ENCODE assay signal across 26 cellular contexts in genomic region chr19:40736661-40737060, GRCh38. TPM values are rescaled to one million over a fixed set of nuclear protein-coding genes. Genes with fewer than 3 reads are reported as not detected.
"Had no signal": no experiment of that assay in that cellular context is flagged by ENCODE, and none has a peak within 500 bp of the region (broad histone marks: within the 10 kb centered on the region; RNA-seq: fewer than 3 reads in every experiment).

No MANE protein-coding gene starts in this region.

- ATAC-seq: gastrocnemius medialis; left cardiac atrium; naive thymus-derived CD4-positive, alpha-beta T cell; stimulated activated effector memory CD8-positive, alpha-beta T cell treated with anti-CD3 and anti-CD28 coated beads, Interleukin-12 subunit alpha, Interleukin-12 subunit beta, amount 100 ng/mL, for 72 hours; stimulated activated naive CD8-positive, alpha-beta T cell treated with anti-CD3 and anti-CD28 coated beads, Interleukin-15, Interleukin-2, amounts not matched to agents 100 U/mL and 50 U/mL, for 24 hours had no signal

- H3K9me3 ChIP-seq: gastrocnemius medialis, prostate gland, right lobe of liver, suprapubic skin, thyroid gland, upper lobe of right lung had no signal

- H3K79me2 ChIP-seq: parathyroid adenoma had no signal

- H3K27ac Mint-ChIP-seq: endodermal cell; naive thymus-derived CD4-positive, alpha-beta T cell; nephron progenitor cell; stimulated activated effector memory CD8-positive, alpha-beta T cell treated with anti-CD3 and anti-CD28 coated beads, Interleukin-12 subunit alpha, Interleukin-12 subunit beta, amount 100 ng/mL, for 72 hours had no signal

- H3K27ac ChIP-seq: gastrocnemius medialis, parathyroid adenoma, prostate gland, right lobe of liver, suprapubic skin, thyroid gland had no signal

- DNase-seq: effector CD4-positive, alpha-beta T cell; endodermal cell; gastrocnemius medialis; left cardiac atrium; left ventricle myocardium superior; mammary epithelial cell; naive thymus-derived CD4-positive, alpha-beta T cell; nephron progenitor cell; right lobe of liver; stimulated activated CD4-positive, alpha-beta T cell treated with anti-CD3 and anti-CD28 coated beads, Interleukin-4, amount 100 ng/mL, for 1 hour; stimulated activated CD8-positive, alpha-beta memory T cell treated with anti-CD3 and anti-CD28 coated beads, Interleukin-4, amount 100 ng/mL, for 48 hours; stimulated activated naive CD8-positive, alpha-beta T cell treated with anti-CD3 and anti-CD28 coated beads, Interleukin-15, Interleukin-2, amounts not matched to agents 100 U/mL and 50 U/mL, for 24 hours had no signal

- H3K27me3 Mint-ChIP-seq: naive thymus-derived CD4-positive, alpha-beta T cell had no signal

- H3K9me3 Mint-ChIP-seq: endodermal cell; naive thymus-derived CD4-positive, alpha-beta T cell; nephron progenitor cell; stimulated activated effector memory CD8-positive, alpha-beta T cell treated with anti-CD3 and anti-CD28 coated beads, Interleukin-12 subunit alpha, Interleukin-12 subunit beta, amount 100 ng/mL, for 72 hours had no signal

- H3K4me1 Mint-ChIP-seq: endodermal cell; stimulated activated effector memory CD8-positive, alpha-beta T cell treated with anti-CD3 and anti-CD28 coated beads, Interleukin-12 subunit alpha, Interleukin-12 subunit beta, amount 100 ng/mL, for 72 hours had no signal

- H3K4me1 ChIP-seq: parathyroid adenoma, prostate gland, thyroid gland had no signal

- H3K4me3 Mint-ChIP-seq: endodermal cell; naive thymus-derived CD4-positive, alpha-beta T cell; nephron progenitor cell; stimulated activated effector memory CD8-positive, alpha-beta T cell treated with anti-CD3 and anti-CD28 coated beads, Interleukin-12 subunit alpha, Interleukin-12 subunit beta, amount 100 ng/mL, for 72 hours had no signal

- H2AFZ ChIP-seq: parathyroid adenoma had no signal

- H3K4me3 ChIP-seq: coronary artery, gastrocnemius medialis, prostate gland, right lobe of liver, suprapubic skin, thyroid gland, upper lobe of right lung had no signal

- H3K27me3 ChIP-seq: gastrocnemius medialis, right lobe of liver, suprapubic skin, thyroid gland, upper lobe of right lung had no signal

RNA-seq across cellular contexts. Expression of gene MIA, which starts 38.7 kb away (rescaled TPM):
- total RNA-seq: dermis microvascular lymphatic vessel endothelial cell, endodermal cell, endothelial cell of umbilical vein, fibroblast of villous mesenchyme, gastrocnemius medialis, mesenteric fat pad, mononuclear cell, omental fat pad, renal cortical epithelial cell, thyroid gland, upper lobe of right lung had no signal
- polyA plus RNA-seq: naive thymus-derived CD4-positive, alpha-beta T cell had no signal
